ENCODE assay signal across 22 cellular contexts in the genomic region with DNA sequence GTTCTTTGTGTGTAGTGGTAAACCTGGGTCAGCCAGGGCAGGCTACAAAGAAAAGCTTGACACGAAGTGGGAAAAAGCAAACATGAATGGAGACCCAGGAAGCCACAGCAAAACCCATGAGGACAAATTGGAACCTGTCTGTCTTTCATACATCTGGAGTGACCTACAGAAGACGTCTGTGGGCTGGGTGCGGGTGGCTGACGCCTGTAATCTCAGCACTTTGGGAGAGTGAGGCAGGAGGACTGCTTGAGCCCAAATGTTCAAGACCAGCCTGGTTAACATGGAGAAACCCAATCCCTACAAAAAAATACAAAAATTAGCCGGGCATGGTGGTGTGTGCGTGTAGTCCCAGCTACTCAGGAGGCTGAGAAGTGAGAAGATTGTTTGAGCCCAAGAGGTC. TPM values are rescaled to one million over a fixed set of nuclear protein-coding genes. Genes with fewer than 3 reads are reported as not detected.
"Had no signal": no experiment of that assay in that cellular context is flagged by ENCODE, and none has a peak within 500 bp of the region (broad histone marks: within the 10 kb centered on the region; RNA-seq: fewer than 3 reads in every experiment).

No MANE protein-coding gene starts in this region.

- H3K27ac Mint-ChIP-seq: memory B cell; natural killer cell treated with Interleukin-12 subunit alpha and Interleukin-12 subunit beta and Interleukin-15 and Interleukin-18, amount 100 ng/mL, for 72 hours; neural progenitor cell; progenitor cell of endocrine pancreas; stimulated activated memory B cell treated with anti-CD40 and anti-IgM and Interleukin-4, amounts not matched to agents 10 μg/mL and 1 μg/mL and 100 μg/mL, for 72 hours; stimulated activated naive CD8-positive, alpha-beta T cell treated with anti-CD3 and anti-CD28 coated beads, Interleukin-15, Interleukin-2, amounts not matched to agents 100 ng/mL and 50 ng/mL, for 24 hours; type B pancreatic cell had no signal

- DNase-seq: dermis blood vessel endothelial cell; effector memory CD4-positive, alpha-beta T cell; foreskin keratinocyte; left colon; mucosa of descending colon; naive B cell; stimulated activated CD4-positive, alpha-beta T cell treated with anti-CD3 and anti-CD28 coated beads, Interleukin-2, amount 100 ng/mL, for 24 hours; stimulated activated CD4-positive, alpha-beta T cell treated with anti-CD3 and anti-CD28 coated beads, Interleukin-4, amount 100 ng/mL, for 24 hours; thyroid gland had no signal

- H3K4me3 Mint-ChIP-seq: memory B cell; mesothelial cell of epicardium; natural killer cell treated with Interleukin-12 subunit alpha and Interleukin-12 subunit beta and Interleukin-15 and Interleukin-18, amount 100 ng/mL, for 72 hours; neural progenitor cell; stimulated activated memory B cell treated with anti-CD40 and anti-IgM and Interleukin-4, amounts not matched to agents 10 μg/mL and 1 μg/mL and 100 μg/mL, for 72 hours; stimulated activated naive CD8-positive, alpha-beta T cell treated with anti-CD3 and anti-CD28 coated beads, Interleukin-15, Interleukin-2, amounts not matched to agents 100 ng/mL and 50 ng/mL, for 24 hours had no signal

- H3K9me3 Mint-ChIP-seq: natural killer cell treated with Interleukin-12 subunit alpha and Interleukin-12 subunit beta and Interleukin-15 and Interleukin-18, amount 100 ng/mL, for 72 hours; stimulated activated naive CD8-positive, alpha-beta T cell treated with anti-CD3 and anti-CD28 coated beads, Interleukin-15, Interleukin-2, amounts not matched to agents 100 ng/mL and 50 ng/mL, for 24 hours had no signal

- H3K9me3 ChIP-seq: esophagus muscularis mucosa, gastroesophageal sphincter, mucosa of descending colon, thyroid gland had no signal

- H3K36me3 ChIP-seq: esophagus muscularis mucosa, gastroesophageal sphincter, heart right ventricle, neural progenitor cell, thyroid gland had no signal

- H3K36me3 Mint-ChIP-seq: mesothelial cell of epicardium; natural killer cell treated with Interleukin-12 subunit alpha and Interleukin-12 subunit beta and Interleukin-15 and Interleukin-18, amount 100 ng/mL, for 72 hours; type B pancreatic cell had no signal

- H3K4me1 ChIP-seq: foreskin keratinocyte, neural progenitor cell, parathyroid adenoma, thyroid gland had no signal

- H3K4me3 ChIP-seq: esophagus muscularis mucosa, gastroesophageal sphincter, heart right ventricle, lung, mucosa of descending colon, neural progenitor cell, thyroid gland had no signal

- ATAC-seq: foreskin keratinocyte; left colon; natural killer cell treated with Interleukin-12 subunit alpha and Interleukin-12 subunit beta and Interleukin-15 and Interleukin-18, amount 100 ng/mL, for 72 hours; stimulated activated memory B cell treated with anti-CD40 and anti-IgM and Interleukin-4, amounts not matched to agents 10 μg/mL and 1 μg/mL and 100 μg/mL, for 72 hours had no signal

- H3K27me3 ChIP-seq: esophagus muscularis mucosa, gastroesophageal sphincter, neural progenitor cell, thyroid gland had no signal

- H3K27me3 Mint-ChIP-seq: memory B cell; naive B cell; stimulated activated memory B cell treated with anti-CD40 and anti-IgM and Interleukin-4, amounts not matched to agents 10 μg/mL and 1 μg/mL and 100 μg/mL, for 72 hours; stimulated activated naive CD8-positive, alpha-beta T cell treated with anti-CD3 and anti-CD28 coated beads, Interleukin-15, Interleukin-2, amounts not matched to agents 100 ng/mL and 50 ng/mL, for 24 hours had no signal

- H3K27ac ChIP-seq: foreskin keratinocyte, neural progenitor cell, parathyroid adenoma, thyroid gland had no signal

RNA-seq across cellular contexts. Expression of a gene that starts 13.1 kb away (rescaled TPM):
- total RNA-seq: foreskin keratinocyte had no signal
- polyA plus RNA-seq: foreskin keratinocyte had no signal
